In the genomic region with DNA sequence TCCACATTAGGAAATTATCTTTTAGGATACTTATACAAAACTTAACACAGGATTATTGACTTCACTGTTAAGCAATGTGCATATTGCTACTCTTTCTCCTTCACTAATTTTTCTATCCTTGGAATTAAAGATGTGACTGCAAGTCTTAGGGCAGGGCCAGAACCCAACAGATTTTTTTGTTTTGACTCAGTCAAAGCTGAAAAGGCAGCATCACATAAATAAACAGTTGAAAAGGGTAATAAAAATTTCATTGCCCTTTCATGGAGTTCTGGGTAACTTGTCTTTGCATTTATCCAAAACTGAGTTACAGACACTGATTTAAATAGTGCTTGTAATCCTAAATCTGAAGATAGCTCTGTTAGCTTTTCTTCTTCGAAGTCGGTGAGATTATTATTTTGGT, we compare ENCODE assay signal across 26 cellular contexts. TPM values are rescaled to one million over a fixed set of nuclear protein-coding genes. Genes with fewer than 3 reads are reported as not detected.
DNase-seq lines count a peak whose midpoint lies in the region; ATAC-seq, FAIRE-seq and TF ChIP-seq lines count a peak whose summit lies in the region.
"Had no signal": no experiment of that assay in that cellular context is flagged by ENCODE, and none has a peak within 500 bp of the region (broad histone marks: within the 10 kb centered on the region; RNA-seq: fewer than 3 reads in every experiment).

No MANE protein-coding gene starts in this region.

- H2BK15ac ChIP-seq in IMR-90 (ENCODE audit: low read depth, low read length) = no peak overlapping the region

- H3K4ac ChIP-seq in IMR-90 (ENCODE audit: low read depth, low read length) = no peak overlapping the region

- H4K91ac ChIP-seq in IMR-90 (ENCODE audit: insufficient read depth, low read depth, low read length) = no peak overlapping the region

- no peak overlapping the region for H4K5ac ChIP-seq in IMR-90 (ENCODE audit: low read depth, low read length)

- H3K9me3 ChIP-seq in IMR-90 (ENCODE audit: control insufficient read depth, insufficient read depth, low read length) = no peaks in the 10 kb centered on the region
- H3K9me3 ChIP-seq in fibroblast of lung (ENCODE audit: control insufficient read depth, insufficient read depth, low read depth, low read length) = no peaks in the 10 kb centered on the region
- no peaks in the 10 kb centered on the region for H3K9me3 ChIP-seq in smooth muscle cell (replicated peaks; ENCODE audit: low read depth)
- H3K9me3 ChIP-seq: heart left ventricle, thoracic aorta had no signal

- H3K4me3 ChIP-seq in IMR-90 (ENCODE audit: insufficient read depth, low read depth, low read length) (no peak overlapping the region), fibroblast of lung (replicated peaks in 1 of 4; ENCODE audit: control extremely low read depth in 1 of 4, insufficient read depth in 1 of 4, low read depth in 3 of 4, low read length in 4 of 4) (no peak overlapping the region), smooth muscle cell (no peak overlapping the region)
- H3K4me3 ChIP-seq: heart left ventricle, thoracic aorta had no signal

- POLR2A ChIA-PET in IMR-90 (lab: Charles Lee; ENCODE audit: unreplicated experiment) = no interaction called here
- POLR2A ChIA-PET in activated CD8-positive, alpha-beta T cell treated with anti-CD3 and anti-CD28 coated beads, Interleukin-2, amount 10 ng/mL, durations not matched to agents 7 days and 5 days (lab: Charles Lee) = interaction anchor here (1.0 to 3.2 kb wide), 2 partner anchors 44 to 206 kb away, joined by 4 to 23 read pairs; partner anchors contain the start of genes SFPQ and ZMYM6

- intact Hi-C loops in IMR-90 (cut with micrococcal nuclease) = loop anchor here (10.0 kb wide), 1 partner anchor 188 kb away; no protein-coding TSS in a partner anchor

- TF ChIP-seq RAD21 in IMR-90 (IDR thresholded peaks at IDR 0.05; ENCODE audit: low read length) = no peak

- dilution Hi-C loops in IMR-90 (cut with HindIII; ENCODE audit: low sequenced_read_pairs, unreplicated experiment) = no loop called here

- no peak overlapping the region for H2AK9ac ChIP-seq in IMR-90 (replicated peaks; ENCODE audit: low read depth, low read length, poor library complexity)

- peaks cover 27% of the 10 kb centered on the region for H3K36me3 Mint-ChIP-seq in activated CD8-positive, alpha-beta T cell treated with anti-CD3 and anti-CD28 coated beads, Interleukin-2, amount 10 ng/mL, durations not matched to agents 7 days and 5 days (ENCODE audit: low read depth)

- H3K18ac ChIP-seq in IMR-90 (ENCODE audit: low read depth, low read length) = peak overlapping the region; percentile 14; the same call in 1 of the 2 replicates

- no peak for TF ChIP-seq CTCF in IMR-90 (conservative IDR thresholded peaks at IDR 0.05; ENCODE audit: low read depth, low read length)
- no peak for TF ChIP-seq CTCF in fibroblast of lung (conservative IDR thresholded peaks at IDR 0.05 in 1 of 2, IDR thresholded peaks at IDR 0.05 in 1 of 2; ENCODE audit: low read depth in 1 of 2, low read length in 2 of 2)
- no peak for TF ChIP-seq CTCF in smooth muscle cell (IDR thresholded peaks at IDR 0.05; ENCODE audit: borderline replicate concordance, insufficient read depth, poor library complexity, severe bottlenecking)

- H4K20me1 ChIP-seq in IMR-90 (ENCODE audit: insufficient read depth, low read length) (no peaks in the 10 kb centered on the region), fibroblast of lung (ENCODE audit: control insufficient read depth, extremely low read depth, insufficient read depth, low read length) (no peaks in the 10 kb centered on the region), smooth muscle cell (ENCODE audit: low read depth) (no peaks in the 10 kb centered on the region)

- FAIRE-seq in urothelium cell line (lab: Jason Lieb, UNC) = no peak
- FAIRE-seq: GM12878, H54, HepG2 had no signal

- H3K9me3 Mint-ChIP-seq in activated CD8-positive, alpha-beta T cell treated with anti-CD3 and anti-CD28 coated beads, Interleukin-2, amount 10 ng/mL, durations not matched to agents 7 days and 5 days (ENCODE audit: insufficient read depth) = no peaks in the 10 kb centered on the region
- H3K9me3 Mint-ChIP-seq: activated CD4-positive, alpha-beta T cell treated with anti-CD3 and anti-CD28 coated beads, Interleukin-2, amount 10 ng/mL, durations not matched to agents 7 days and 5 days; dendritic cell treated with granulocyte-macrophage colony-stimulating factor and Interleukin-4, amounts not matched to agents 40 ng/mL and 50 ng/mL, for 4 days; stimulated activated naive B cell treated with anti-CD40 and anti-IgM and Interleukin-4, amounts not matched to agents 10 μg/mL and 1 μg/mL and 100 μg/mL, for 72 hours had no signal

- H3K27ac Mint-ChIP-seq in activated CD8-positive, alpha-beta T cell treated with anti-CD3 and anti-CD28 coated beads, Interleukin-2, amount 10 ng/mL, durations not matched to agents 7 days and 5 days = no peak overlapping the region
- H3K27ac Mint-ChIP-seq: dendritic cell treated with granulocyte-macrophage colony-stimulating factor and Interleukin-4, amounts not matched to agents 40 ng/mL and 50 ng/mL, for 4 days; stimulated activated naive B cell treated with anti-CD40 and anti-IgM and Interleukin-4, amounts not matched to agents 10 μg/mL and 1 μg/mL and 100 μg/mL, for 72 hours had no signal

- H3K27me3 Mint-ChIP-seq in activated CD8-positive, alpha-beta T cell treated with anti-CD3 and anti-CD28 coated beads, Interleukin-2, amount 10 ng/mL, durations not matched to agents 7 days and 5 days (ENCODE audit: low read depth) = no peaks in the 10 kb centered on the region
- H3K27me3 Mint-ChIP-seq: activated CD4-positive, alpha-beta T cell treated with anti-CD3 and anti-CD28 coated beads, Interleukin-2, amount 10 ng/mL, durations not matched to agents 7 days and 5 days; dendritic cell treated with granulocyte-macrophage colony-stimulating factor and Interleukin-4, amounts not matched to agents 40 ng/mL and 50 ng/mL, for 4 days; stimulated activated naive B cell treated with anti-CD40 and anti-IgM and Interleukin-4, amounts not matched to agents 10 μg/mL and 1 μg/mL and 100 μg/mL, for 72 hours had no signal

- H3K4me1 Mint-ChIP-seq in activated CD8-positive, alpha-beta T cell treated with anti-CD3 and anti-CD28 coated beads, Interleukin-2, amount 10 ng/mL, durations not matched to agents 7 days and 5 days (ENCODE audit: low read depth) = peaks cover 30% of the 10 kb centered on the region

- peak overlapping the region; percentile 11 for H2BK5ac ChIP-seq in IMR-90 (ENCODE audit: low read depth, low read length, poor library complexity, severe bottlenecking)

- H3K4me1 ChIP-seq in IMR-90 (ENCODE audit: control insufficient read depth, insufficient read depth, low read length) (peaks cover 10% of the 10 kb centered on the region), fibroblast of lung (ENCODE audit: control insufficient read depth, extremely low read depth, insufficient read depth, low read length) (peaks cover 5% of the 10 kb centered on the region), smooth muscle cell (ENCODE audit: low read depth) (peaks cover 19% of the 10 kb centered on the region)

- peaks cover 10% of the 10 kb centered on the region for H3F3A ChIP-seq in smooth muscle cell (ENCODE audit: low read depth)

- TF ChIP-seq POLR2A in IMR-90 (IDR thresholded peaks at IDR 0.05; ENCODE audit: low read depth, low read length) = no peak

- peaks cover 9% of the 10 kb centered on the region; the same call in 1 of the 2 replicates for H3K9me1 ChIP-seq in IMR-90 (ENCODE audit: insufficient read depth, low read length)

- no peak overlapping the region for H2BK20ac ChIP-seq in IMR-90 (ENCODE audit: low read depth, low read length)

- H3K56ac ChIP-seq in IMR-90 (ENCODE audit: extremely low read depth, insufficient read depth, low read length) = no peak overlapping the region

- DNase-seq in EH (ENCODE audit: low read depth) (peak; percentile 83), IMR-90 (peak; percentile 34), fibroblast of lung (ENCODE audit: low read depth in 2 of 2) (peak; percentile 26 to 39), smooth muscle cell (lab: John Stamatoyannopoulos, UW; ENCODE audit: unreplicated experiment) (no peak), urothelium cell line (ENCODE audit: low spot score) (no peak)
- no peak for DNase-seq in activated CD8-positive, alpha-beta T cell treated with anti-CD3 and anti-CD28 coated beads, Interleukin-2, amount 10 ng/mL, durations not matched to agents 7 days and 5 days
- DNase-seq in stimulated activated naive CD4-positive, alpha-beta T cell treated with Interleukin-2 at 50 U/mL for 16 hours (lab: John Stamatoyannopoulos, UW) = no peak
- DNase-seq: activated CD4-positive, alpha-beta T cell treated with anti-CD3 and anti-CD28 coated beads, Interleukin-2, amount 10 ng/mL, durations not matched to agents 7 days and 5 days; activated naive CD4-positive, alpha-beta T cell treated with anti-CD3 and anti-CD28 coated beads, Interleukin-2, amount 50 U/mL, for 16 hours; central memory CD4-positive, alpha-beta T cell; DMS53; heart left ventricle; mammary epithelial cell; NCI-H1092 treated with DMSO at 0.1 percent for 48 hours; NCI-H2029; NCI-H446; NCI-H82; occipital lobe; stimulated activated CD4-positive, alpha-beta T cell treated with anti-CD3 and anti-CD28 coated beads, Interleukin-2, amount 100 ng/mL, for 48 hours; stimulated activated naive B cell treated with anti-CD40 and anti-IgM and Interleukin-4, amounts not matched to agents 10 μg/mL and 1 μg/mL and 100 μg/mL, for 72 hours; WERI-Rb-1 had no signal

- H3K23ac ChIP-seq in IMR-90 (ENCODE audit: low read depth, low read length) = no peak overlapping the region

- H3K36me3 ChIP-seq in IMR-90 (ENCODE audit: control insufficient read depth, insufficient read depth, low read length) (peaks cover 3% of the 10 kb centered on the region; the same call in 1 of the 2 replicates), fibroblast of lung (ENCODE audit: control insufficient read depth, insufficient read depth, low read length) (no peaks in the 10 kb centered on the region), smooth muscle cell (ENCODE audit: low read depth) (peaks cover 4% of the 10 kb centered on the region)

- H2AFZ ChIP-seq in IMR-90 (replicated peaks; ENCODE audit: low read length, poor library complexity) (no peak overlapping the region), fibroblast of lung (ENCODE audit: low read length) (no peak overlapping the region), smooth muscle cell (ENCODE audit: low read depth) (no peak overlapping the region)

- in situ Hi-C loops in IMR-90 (cut with MboI; ENCODE audit: low sequenced_read_pairs) = no loop called here

- no peak overlapping the region for H3K27ac ChIP-seq in IMR-90 (ENCODE audit: insufficient read depth, low read length)
- H3K27ac ChIP-seq in fibroblast of lung (ENCODE audit: insufficient read depth, low read length) = no peak overlapping the region
- H3K27ac ChIP-seq in smooth muscle cell (ENCODE audit: low read depth) = peak overlapping the region; percentile 10
- H3K27ac ChIP-seq: heart left ventricle, thoracic aorta, WERI-Rb-1 had no signal

- BruUV-seq in IMR-90 (replicated peaks; lab: Mats Ljungman, UMichigan) = no TSS peak

- CTCF ChIA-PET in IMR-90 (lab: Yijun Ruan, JAX) = interaction anchor here (1.0 kb wide), 1 partner anchor 135 kb away, joined by 3 read pairs; no protein-coding TSS in a partner anchor
- CTCF ChIA-PET in activated CD8-positive, alpha-beta T cell treated with anti-CD3 and anti-CD28 coated beads, Interleukin-2, amount 10 ng/mL, durations not matched to agents 7 days and 5 days (lab: Charles Lee) = interaction anchor here (1.1 to 3.4 kb wide), 3 partner anchors 22 to 134 kb away, joined by 3 to 14 read pairs (median 4); no protein-coding TSS in a partner anchor

- H3K4me2 ChIP-seq in IMR-90 (ENCODE audit: low read depth, low read length) (no peak overlapping the region; the same call in 1 of the 2 replicates), fibroblast of lung (ENCODE audit: extremely low read depth, insufficient read depth, low read length) (no peak overlapping the region), smooth muscle cell (no peak overlapping the region)

- H3K27me3 ChIP-seq in IMR-90 (ENCODE audit: control insufficient read depth, insufficient read depth, low read length) (no peaks in the 10 kb centered on the region), fibroblast of lung (ENCODE audit: control insufficient read depth, insufficient read depth, low read length) (no peaks in the 10 kb centered on the region), smooth muscle cell (ENCODE audit: low read depth) (no peaks in the 10 kb centered on the region)
- H3K27me3 ChIP-seq: heart left ventricle had no signal

- no peak overlapping the region for H2AK5ac ChIP-seq in IMR-90 (ENCODE audit: low read depth, low read length)

- no peak overlapping the region for H2BK120ac ChIP-seq in IMR-90 (ENCODE audit: low read depth, low read length)

- H3K9ac ChIP-seq in IMR-90 (ENCODE audit: low read depth, low read length) (no peak overlapping the region), fibroblast of lung (ENCODE audit: insufficient read depth, low read length) (no peak overlapping the region), smooth muscle cell (ENCODE audit: low read depth) (no peak overlapping the region)

- no peak overlapping the region for H3K14ac ChIP-seq in IMR-90 (replicated peaks; ENCODE audit: low read depth, low read length)

- no CpG with 5 or more reads among the region's 2 CpGs for WGBS in IMR-90 (ENCODE audit: extremely low coverage in 2 of 2, insufficient read length in 1 of 2), 2 experiments
- 49% methylated on average over 2 of the region's 2 CpGs for WGBS in smooth muscle cell (ENCODE audit: low lambda C conversion rate)

- peaks cover 28 to 38% of the 10 kb centered on the region in 2 experiments for H3K79me1 ChIP-seq in IMR-90 (ENCODE audit: low read depth in 1 of 2, low read length in 2 of 2)

- peaks cover 15% of the 10 kb centered on the region for H3K79me2 ChIP-seq in fibroblast of lung (ENCODE audit: control insufficient read depth, insufficient read depth, low read length)
- no peaks in the 10 kb centered on the region for H3K79me2 ChIP-seq in smooth muscle cell (ENCODE audit: low read depth)

- ATAC-seq in IMR-90 (ENCODE audit: low read depth) = no peak; the same call in 1 of the 2 replicates
- ATAC-seq in activated CD8-positive, alpha-beta T cell treated with anti-CD3 and anti-CD28 coated beads, Interleukin-2, amount 10 ng/mL, durations not matched to agents 7 days and 5 days = no peak
- ATAC-seq: GM12878; heart left ventricle; HepG2; stimulated activated naive B cell treated with anti-CD40 and anti-IgM and Interleukin-4, amounts not matched to agents 10 μg/mL and 1 μg/mL and 100 μg/mL, for 72 hours had no signal

- H3K4me3 Mint-ChIP-seq in activated CD8-positive, alpha-beta T cell treated with anti-CD3 and anti-CD28 coated beads, Interleukin-2, amount 10 ng/mL, durations not matched to agents 7 days and 5 days = no peak overlapping the region
- H3K4me3 Mint-ChIP-seq: dendritic cell treated with granulocyte-macrophage colony-stimulating factor and Interleukin-4, amounts not matched to agents 40 ng/mL and 50 ng/mL, for 4 days had no signal

- no peak overlapping the region for H4K8ac ChIP-seq in IMR-90 (ENCODE audit: low read depth in 2 of 2, low read length in 2 of 2)

RNA-seq across cellular contexts. Expression of gene TMEM35B, which starts 1.9 kb away (rescaled TPM):
- total RNA-seq in IMR-90 (2012; rRNA removed) (19.7 and 20.0 TPM in 2 replicates), fibroblast of lung (31.3 and 36.0 TPM in 2 replicates), smooth muscle cell (61.2 and 62.0 TPM in 2 replicates)
- polyA plus RNA-seq in IMR-90 (2012; rRNA removed) (20.4 and 22.4 TPM in 2 replicates), fibroblast of lung (33.1 and 45.0 TPM in 2 replicates), smooth muscle cell (75.1 and 75.7 TPM in 2 replicates)
- polyA plus RNA-seq in IMR-90 (2012; cell fraction: cytosol; rRNA removed) = 25.5 and 34.7 TPM in 2 replicates
- 7.4 and 8.0 TPM in 2 replicates for polyA plus RNA-seq in IMR-90 (2012; cell fraction: nucleus; rRNA removed; ENCODE audit: low replicate concordance)
- polyA plus RNA-seq in fibroblast of lung (2012) = 28.7 and 39.7 TPM in 2 replicates
- polyA minus RNA-seq in fibroblast of lung (ENCODE audit: low replicate concordance) = 4.6 and 14.4 TPM in 2 replicates
- 10 to 100 TPM; 24.8 to 26.7 TPM for total RNA-seq in activated CD8-positive, alpha-beta T cell treated with anti-CD3 and anti-CD28 coated beads, Interleukin-2, amount 10 ng/mL, durations not matched to agents 7 days and 5 days

RNA-seq across cellular contexts. Expression of gene ZMYM6, which starts 44.7 kb away (rescaled TPM):
- total RNA-seq in IMR-90 (2012; rRNA removed) (5.7 and 9.7 TPM in 2 replicates), fibroblast of lung (18.0 and 21.1 TPM in 2 replicates), smooth muscle cell (19.0 and 19.6 TPM in 2 replicates)
- polyA plus RNA-seq in IMR-90 (2012; rRNA removed) (7.2 and 7.7 TPM in 2 replicates), fibroblast of lung (9.2 and 12.4 TPM in 2 replicates), smooth muscle cell (5.6 and 8.9 TPM in 2 replicates)
- 0.54 and 0.76 TPM in 2 replicates for polyA plus RNA-seq in IMR-90 (2012; cell fraction: cytosol; rRNA removed)
- polyA plus RNA-seq in IMR-90 (2012; cell fraction: nucleus; rRNA removed; ENCODE audit: low replicate concordance) = 10.2 and 30.9 TPM in 2 replicates
- 5.8 and 8.3 TPM in 2 replicates for polyA plus RNA-seq in fibroblast of lung (2012)
- 13.3 and 13.4 TPM in 2 replicates for polyA minus RNA-seq in fibroblast of lung (ENCODE audit: low replicate concordance)
- total RNA-seq in activated CD8-positive, alpha-beta T cell treated with anti-CD3 and anti-CD28 coated beads, Interleukin-2, amount 10 ng/mL, durations not matched to agents 7 days and 5 days = 10 to 100 TPM; 15.2 to 19.2 TPM

RNA-seq across cellular contexts. Expression of gene DLGAP3, which starts 57.6 kb away (rescaled TPM):
- total RNA-seq in IMR-90 (2012; rRNA removed) (not detected in 2 replicates), fibroblast of lung (not detected in 2 replicates), smooth muscle cell (not detected in 2 replicates)
- polyA plus RNA-seq in IMR-90 (2012; rRNA removed) (0.02 and 0.10 TPM in 2 replicates), fibroblast of lung (0.02 TPM in 1 of 2 replicates, not detected in the other), smooth muscle cell (not detected in 2 replicates)
- 0.03 TPM in 2 replicates for polyA plus RNA-seq in IMR-90 (2012; cell fraction: cytosol; rRNA removed)
- polyA plus RNA-seq in IMR-90 (2012; cell fraction: nucleus; rRNA removed; ENCODE audit: low replicate concordance) = 0.01 and 0.09 TPM in 2 replicates
- not detected in 2 replicates for polyA plus RNA-seq in fibroblast of lung (2012)
- polyA minus RNA-seq in fibroblast of lung (ENCODE audit: low replicate concordance) = not detected in 2 replicates
- total RNA-seq in activated CD8-positive, alpha-beta T cell treated with anti-CD3 and anti-CD28 coated beads, Interleukin-2, amount 10 ng/mL, durations not matched to agents 7 days and 5 days = under 1 TPM; 0.29 to 0.39 TPM

Comparison
In these comparisons a context has a peak if more than half of its experiments do, and no peak if none do; other contexts are left out.
1. DNase-seq: peak in EH (single experiment), IMR-90 (single experiment) and fibroblast of lung (2 of 2); none in smooth muscle cell (single experiment), activated CD8-positive, alpha-beta T cell treated with anti-CD3 and anti-CD28 coated beads, Interleukin-2, amount 10 ng/mL, durations not matched to agents 7 days and 5 days (single experiment), urothelium cell line (single experiment) and stimulated activated naive CD4-positive, alpha-beta T cell treated with Interleukin-2 at 50 U/mL for 16 hours (single experiment).